Comparison of ENCODE assay signal across 8 cellular contexts in genomic region chr2:173964565-173965371, GRCh38. TPM values are rescaled to one million over a fixed set of nuclear protein-coding genes. Genes with fewer than 3 reads are reported as not detected.
DNase-seq lines count a peak whose midpoint lies in the region; ATAC-seq and TF ChIP-seq lines count a peak whose summit lies in the region.

No MANE protein-coding gene starts in this region.

- TF ChIP-seq CTCF in GM13976 (IDR thresholded peaks at IDR 0.05; ENCODE audit: borderline replicate concordance, control extremely low read depth, extremely low read depth, insufficient read depth, missing control alignments) (no peak), kidney epithelial cell (IDR thresholded peaks at IDR 0.05; ENCODE audit: insufficient read depth, low read length, poor library complexity, severe bottlenecking) (no peak)

- peak overlapping the region; percentile 68 for H3K4me3 ChIP-seq in kidney epithelial cell (ENCODE audit: low read depth, low read length)

- peak; percentile 20 for ATAC-seq in HG02938 (IDR thresholded peaks at IDR 0.05; ENCODE audit: unreplicated experiment)
- no peak for ATAC-seq in HG03097 (IDR thresholded peaks at IDR 0.05; ENCODE audit: low FRiP score, unreplicated experiment)

- no peaks in the 10 kb centered on the region for H3K27me3 ChIP-seq in kidney epithelial cell (ENCODE audit: control insufficient read depth, insufficient read depth, low read length)

- DNase-seq in GM13976 (ENCODE audit: low spot score) (peak; percentile 72), NCI-H226 (peak; percentile 84), cerebellar cortex (ENCODE audit: low spot score) (peak; percentile 81), kidney epithelial cell (ENCODE audit: low read depth) (no peak)
- DNase-seq in activated CD4-positive, alpha-beta T cell treated with anti-CD3 and anti-CD28 coated beads for 1 hour: peak; percentile 80
- DNase-seq in stimulated activated CD4-positive, alpha-beta T cell treated with anti-CD3 and anti-CD28 coated beads, Interleukin-1b, Interleukin-23, amount 100 ng/mL, for 1 hour (ENCODE audit: low read depth in 2 of 2): peak; percentile 63 to 72

- H3K36me3 ChIP-seq in kidney epithelial cell (ENCODE audit: control insufficient read depth, insufficient read depth, low read length): no peaks in the 10 kb centered on the region

- in situ Hi-C loops in GM13976 (cut with MboI; ENCODE audit: low sequenced_read_pairs, unreplicated experiment): no loop called here

RNA-seq across cellular contexts. Expression of gene SP3, which starts 0.4 kb away (rescaled TPM):
- total RNA-seq in kidney epithelial cell: 52.6 and 68.9 TPM in 2 replicates
